ENCODE assay signal across 1 cellular context in the genomic region with DNA sequence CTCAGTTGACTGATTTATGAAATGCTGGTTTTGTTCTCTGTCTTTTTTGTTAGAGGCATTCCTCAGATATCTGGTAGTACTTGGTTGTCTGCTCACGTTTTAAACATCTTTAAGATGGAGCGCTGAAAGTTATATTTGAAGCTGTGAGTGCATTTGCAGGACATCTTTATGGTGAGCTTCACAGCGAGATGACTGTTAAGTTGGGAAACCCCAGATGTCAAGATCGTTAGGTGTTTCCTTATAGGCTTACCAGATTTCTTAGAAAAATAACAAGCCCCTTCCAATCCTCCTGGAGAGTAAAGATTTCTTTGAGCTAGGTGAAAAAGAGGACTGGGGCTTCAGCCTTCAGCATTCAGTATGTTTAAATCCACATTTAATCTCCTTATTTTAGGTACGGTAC.
TF ChIP-seq lines count a peak whose summit lies in the region.

No MANE protein-coding gene starts in this region.

TF ChIP-seq in K562, 482 proteins besides CTCF, POLR2A, EP300 and RAD21 (continued from another document):
- TF ChIP-seq, protein P1, sequence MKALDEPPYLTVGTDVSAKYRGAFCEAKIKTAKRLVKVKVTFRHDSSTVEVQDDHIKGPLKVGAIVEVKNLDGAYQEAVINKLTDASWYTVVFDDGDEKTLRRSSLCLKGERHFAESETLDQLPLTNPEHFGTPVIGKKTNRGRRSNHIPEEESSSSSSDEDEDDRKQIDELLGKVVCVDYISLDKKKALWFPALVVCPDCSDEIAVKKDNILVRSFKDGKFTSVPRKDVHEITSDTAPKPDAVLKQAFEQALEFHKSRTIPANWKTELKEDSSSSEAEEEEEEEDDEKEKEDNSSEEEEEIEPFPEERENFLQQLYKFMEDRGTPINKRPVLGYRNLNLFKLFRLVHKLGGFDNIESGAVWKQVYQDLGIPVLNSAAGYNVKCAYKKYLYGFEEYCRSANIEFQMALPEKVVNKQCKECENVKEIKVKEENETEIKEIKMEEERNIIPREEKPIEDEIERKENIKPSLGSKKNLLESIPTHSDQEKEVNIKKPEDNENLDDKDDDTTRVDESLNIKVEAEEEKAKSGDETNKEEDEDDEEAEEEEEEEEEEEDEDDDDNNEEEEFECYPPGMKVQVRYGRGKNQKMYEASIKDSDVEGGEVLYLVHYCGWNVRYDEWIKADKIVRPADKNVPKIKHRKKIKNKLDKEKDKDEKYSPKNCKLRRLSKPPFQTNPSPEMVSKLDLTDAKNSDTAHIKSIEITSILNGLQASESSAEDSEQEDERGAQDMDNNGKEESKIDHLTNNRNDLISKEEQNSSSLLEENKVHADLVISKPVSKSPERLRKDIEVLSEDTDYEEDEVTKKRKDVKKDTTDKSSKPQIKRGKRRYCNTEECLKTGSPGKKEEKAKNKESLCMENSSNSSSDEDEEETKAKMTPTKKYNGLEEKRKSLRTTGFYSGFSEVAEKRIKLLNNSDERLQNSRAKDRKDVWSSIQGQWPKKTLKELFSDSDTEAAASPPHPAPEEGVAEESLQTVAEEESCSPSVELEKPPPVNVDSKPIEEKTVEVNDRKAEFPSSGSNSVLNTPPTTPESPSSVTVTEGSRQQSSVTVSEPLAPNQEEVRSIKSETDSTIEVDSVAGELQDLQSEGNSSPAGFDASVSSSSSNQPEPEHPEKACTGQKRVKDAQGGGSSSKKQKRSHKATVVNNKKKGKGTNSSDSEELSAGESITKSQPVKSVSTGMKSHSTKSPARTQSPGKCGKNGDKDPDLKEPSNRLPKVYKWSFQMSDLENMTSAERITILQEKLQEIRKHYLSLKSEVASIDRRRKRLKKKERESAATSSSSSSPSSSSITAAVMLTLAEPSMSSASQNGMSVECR (CRISPR knock-in tag; IDR thresholded peaks at IDR 0.05): no peak
- no peak for TF ChIP-seq NR2F6 (CRISPR knock-in tag; IDR thresholded peaks at IDR 0.05)
